Comparison of ENCODE assay signal across 26 cellular contexts in the genomic region with DNA sequence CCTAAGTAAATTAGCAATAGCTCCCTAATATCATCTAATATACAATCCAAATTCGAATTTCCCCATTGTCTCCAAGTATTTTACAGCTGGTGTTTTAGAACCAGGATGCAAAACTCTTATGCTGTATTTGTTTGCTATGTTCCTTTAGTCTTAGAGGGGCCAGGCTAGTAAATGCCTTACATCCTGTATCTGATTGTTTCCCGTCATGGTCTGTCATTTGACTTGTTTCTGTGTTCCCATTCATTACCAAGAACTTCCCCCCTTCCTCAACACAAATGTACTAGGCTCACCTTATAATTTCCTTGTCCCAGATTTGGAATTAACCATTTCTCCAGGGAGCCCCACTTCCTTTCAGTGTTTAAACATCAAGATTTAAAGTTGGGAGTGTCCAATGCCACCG.
"Had no signal": no experiment of that assay in that cellular context is flagged by ENCODE, and none has a peak within 500 bp of the region (broad histone marks: within the 10 kb centered on the region; RNA-seq: fewer than 3 reads in every experiment).

No MANE protein-coding gene starts in this region.

- H3K36me3 ChIP-seq: lower lobe of right lung, neural progenitor cell, neutrophil, thyroid gland, upper lobe of right lung had no signal

- H3K4me3 ChIP-seq: lower lobe of right lung, neural progenitor cell, psoas muscle, skin epidermis, stomach, testis, thyroid gland, upper lobe of right lung had no signal

- H3K4me1 ChIP-seq: parathyroid adenoma had no signal

- ATAC-seq: lower lobe of right lung; naive thymus-derived CD8-positive, alpha-beta T cell; psoas muscle; sciatic nerve; stimulated activated naive B cell treated with anti-CD40 and anti-IgM and Interleukin-4, amounts not matched to agents 10 μg/mL and 1 μg/mL and 100 μg/mL, for 72 hours; stimulated activated naive CD8-positive, alpha-beta T cell treated with anti-CD3 and anti-CD28 coated beads, Interleukin-15, Interleukin-2, amounts not matched to agents 100 U/mL and 50 U/mL, for 24 hours; upper lobe of right lung had no signal

- DNase-seq: hypothalamus; immature natural killer cell; kidney; lower lobe of right lung; mammary epithelial cell; mesenchymal stem cell; naive thymus-derived CD8-positive, alpha-beta T cell; nephron progenitor cell; occipital lobe; psoas muscle; stimulated activated CD4-positive, alpha-beta T cell treated with anti-CD3 and anti-CD28 coated beads, Interleukin-12 subunit alpha, Interleukin-12 subunit beta, amount 100 ng/mL, for 4 hours; stimulated activated CD4-positive, alpha-beta T cell treated with anti-CD3 and anti-CD28 coated beads, Interleukin-15, amount 100 ng/mL, for 24 hours; stimulated activated CD4-positive, alpha-beta T cell treated with anti-CD3 and anti-CD28 coated beads, Interleukin-2, amount 100 ng/mL, for 24 hours; stimulated activated CD4-positive, alpha-beta T cell treated with anti-CD3 and anti-CD28 coated beads, Interleukin-4, amount 100 ng/mL, for 1 hour; stimulated activated naive B cell treated with anti-CD40 and anti-IgM and Interleukin-4, amounts not matched to agents 10 μg/mL and 1 μg/mL and 100 μg/mL, for 72 hours; stimulated activated naive CD8-positive, alpha-beta T cell treated with anti-CD3 and anti-CD28 coated beads, Interleukin-15, Interleukin-2, amounts not matched to agents 100 U/mL and 50 U/mL, for 24 hours; stomach; testis; thyroid gland; trophoblast cell; upper lobe of right lung had no signal

- H3K9me3 ChIP-seq: lower lobe of right lung, neutrophil, psoas muscle, stomach, testis, thyroid gland, upper lobe of right lung had no signal

- H3K27ac ChIP-seq: lower lobe of right lung, neural progenitor cell, neutrophil, parathyroid adenoma, testis, thyroid gland, upper lobe of right lung had no signal

- H3K27me3 ChIP-seq: neutrophil, stomach, testis, thyroid gland, upper lobe of right lung had no signal
